In the genomic region with DNA sequence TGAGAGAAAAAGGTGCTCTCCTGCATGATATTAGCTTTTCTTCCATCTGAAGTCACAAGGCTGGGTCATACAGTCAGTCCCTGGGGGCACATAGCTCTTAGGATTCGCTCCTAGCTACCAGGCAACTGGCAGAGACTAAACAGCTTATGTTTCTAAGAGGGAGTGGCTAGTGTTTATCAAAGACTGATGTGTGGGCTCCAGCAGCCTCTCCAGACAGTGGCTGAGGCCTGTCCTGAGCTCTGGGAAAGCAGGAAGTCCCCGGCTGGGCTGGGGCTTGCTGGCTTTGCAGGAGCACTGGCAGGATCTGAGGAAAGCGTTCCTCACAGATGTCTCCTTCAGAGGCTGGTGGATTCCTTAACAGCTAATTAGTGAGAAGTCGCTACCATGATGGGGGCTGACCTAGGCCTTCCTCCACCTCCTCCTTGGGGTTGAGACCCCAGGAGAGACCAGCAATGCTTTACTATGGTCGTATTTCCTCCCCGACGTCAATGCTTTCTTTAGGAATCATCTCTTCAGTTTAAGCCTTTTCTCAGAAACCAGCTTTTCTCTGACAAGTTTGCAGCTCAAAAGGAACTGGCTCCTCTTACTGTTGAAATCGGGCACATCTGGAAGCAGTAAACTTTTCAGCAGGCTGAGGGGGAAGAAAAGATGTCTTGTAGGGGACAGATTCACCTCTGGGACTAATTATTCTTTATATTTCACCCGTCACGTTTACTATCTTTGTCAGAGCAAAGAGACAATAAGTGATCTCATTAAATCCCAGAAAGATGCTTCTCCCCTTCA, we compare ENCODE assay signal across 8 cellular contexts. TPM values are rescaled to one million over a fixed set of nuclear protein-coding genes. Genes with fewer than 3 reads are reported as not detected.
DNase-seq lines count a peak whose midpoint lies in the region; ATAC-seq lines count a peak whose summit lies in the region.

No MANE protein-coding gene starts in this region.

- H3K27me3 Mint-ChIP-seq in activated T-helper 17 cell treated with anti-CD3 and anti-CD28 coated beads, Interleukin-2, amount 50 U/mL, for 72 hours = peaks cover 41% of the 10 kb centered on the region
- H3K27me3 Mint-ChIP-seq in activated CD4-positive, alpha-beta T cell treated with anti-CD3 and anti-CD28 coated beads for 36 hours = peaks cover 49% of the 10 kb centered on the region

- no peaks in the 10 kb centered on the region for H3K36me3 Mint-ChIP-seq in activated T-helper 17 cell treated with anti-CD3 and anti-CD28 coated beads, Interleukin-2, amount 50 U/mL, for 72 hours (ENCODE audit: low read depth)
- H3K36me3 Mint-ChIP-seq in activated CD4-positive, alpha-beta T cell treated with anti-CD3 and anti-CD28 coated beads for 36 hours (ENCODE audit: low read depth) = no peaks in the 10 kb centered on the region

- H3K4me3 Mint-ChIP-seq in activated T-helper 17 cell treated with anti-CD3 and anti-CD28 coated beads, Interleukin-2, amount 50 U/mL, for 72 hours = no peak overlapping the region
- H3K4me3 Mint-ChIP-seq in activated CD4-positive, alpha-beta T cell treated with anti-CD3 and anti-CD28 coated beads for 36 hours = no peak overlapping the region

- no peaks in the 10 kb centered on the region for H3K4me1 Mint-ChIP-seq in activated T-helper 17 cell treated with anti-CD3 and anti-CD28 coated beads, Interleukin-2, amount 50 U/mL, for 72 hours
- peaks cover 5% of the 10 kb centered on the region for H3K4me1 Mint-ChIP-seq in activated CD4-positive, alpha-beta T cell treated with anti-CD3 and anti-CD28 coated beads for 36 hours

- H3K9me3 ChIP-seq in SJSA1 (replicated peaks) = no peaks in the 10 kb centered on the region

- intact Hi-C loops in Right ventricle myocardium superior (cut with DNase I) (no loop called here), sciatic nerve (cut with DNase I) (no loop called here)
- intact Hi-C loops in activated CD4-positive, alpha-beta T cell treated with anti-CD3 and anti-CD28 coated beads for 36 hours (cut with DNase I, micrococcal nuclease) = no loop called here

- peak; percentile 60 for ATAC-seq in Right ventricle myocardium superior (ENCODE audit: poor library complexity)
- ATAC-seq in sciatic nerve = peak; percentile 27
- ATAC-seq in activated T-helper 17 cell treated with anti-CD3 and anti-CD28 coated beads, Interleukin-2, amount 50 U/mL, for 72 hours (replicated peaks) = no peak
- no peak for ATAC-seq in GM21360 (IDR thresholded peaks at IDR 0.05; ENCODE audit: unreplicated experiment)
- ATAC-seq in activated CD4-positive, alpha-beta T cell treated with anti-CD3 and anti-CD28 coated beads for 36 hours = no peak

- no peak overlapping the region for H3K27ac Mint-ChIP-seq in activated T-helper 17 cell treated with anti-CD3 and anti-CD28 coated beads, Interleukin-2, amount 50 U/mL, for 72 hours
- H3K27ac Mint-ChIP-seq in activated CD4-positive, alpha-beta T cell treated with anti-CD3 and anti-CD28 coated beads for 36 hours = no peak overlapping the region

- peaks cover 27% of the 10 kb centered on the region for H3K4me1 ChIP-seq in SJSA1 (replicated peaks)

- H3K36me3 ChIP-seq in SJSA1 = no peaks in the 10 kb centered on the region

- no peaks in the 10 kb centered on the region for H3K9me3 Mint-ChIP-seq in activated T-helper 17 cell treated with anti-CD3 and anti-CD28 coated beads, Interleukin-2, amount 50 U/mL, for 72 hours
- no peaks in the 10 kb centered on the region for H3K9me3 Mint-ChIP-seq in activated CD4-positive, alpha-beta T cell treated with anti-CD3 and anti-CD28 coated beads for 36 hours (ENCODE audit: low read depth)

- 0 out of 2 replicates have a peak, but pooled peaks cover 10% of the 10 kb centered on the region for H3K27me3 ChIP-seq in SJSA1 (replicated peaks)

- DNase-seq in GOT3 (lab: John Stamatoyannopoulos, UW) (peak; percentile 18), SJSA1 (ENCODE audit: low read depth in 1 of 2, low spot score in 2 of 2) (peak; percentile 48 to 60), Right ventricle myocardium superior (peak; percentile 79), sciatic nerve (ENCODE audit: low spot score) (no peak)
- no peak for DNase-seq in activated T-cell treated with anti-CD3 and anti-CD28 coated beads, Interleukin-2, amount 50 U/mL, for 1 hour
- no peak for DNase-seq in activated CD4-positive, alpha-beta T cell treated with anti-CD3 and anti-CD28 coated beads for 36 hours

- no peak overlapping the region for H3K27ac ChIP-seq in SJSA1

- CTCF ChIA-PET in activated CD4-positive, alpha-beta T cell treated with anti-CD3 and anti-CD28 coated beads for 36 hours (lab: Charles Lee) = no interaction called here

- POLR2A ChIA-PET in activated CD4-positive, alpha-beta T cell treated with anti-CD3 and anti-CD28 coated beads for 36 hours (lab: Charles Lee) = no interaction called here

- no peak overlapping the region for H3K4me3 ChIP-seq in SJSA1

RNA-seq across cellular contexts. Expression of gene HHAT, which starts 33.5 kb away (rescaled TPM):
- total RNA-seq in SJSA1 (2014; rRNA removed; shearing (Covaris generic)) = 2.9 and 10.0 TPM in 2 replicates
- 1.5 TPM for total RNA-seq in Right ventricle myocardium superior
- 7.7 TPM for total RNA-seq in sciatic nerve
- total RNA-seq in activated T-helper 17 cell treated with anti-CD3 and anti-CD28 coated beads, Interleukin-2, amount 50 U/mL, for 72 hours = 1 to 10 TPM in 1 of 2 donors, under 1 TPM in 1; 0.58 to 1.3 TPM
- total RNA-seq in activated CD4-positive, alpha-beta T cell treated with anti-CD3 and anti-CD28 coated beads for 36 hours = under 1 TPM; 0.82 to 0.84 TPM

Comparison
In these comparisons a context has a peak if more than half of its experiments do, and no peak if none do; other contexts are left out.
1. DNase-seq: peak in GOT3 (single experiment), SJSA1 (2 of 2) and Right ventricle myocardium superior (single experiment); none in sciatic nerve (single experiment), activated T-cell treated with anti-CD3 and anti-CD28 coated beads, Interleukin-2, amount 50 U/mL, for 1 hour (single experiment) and activated CD4-positive, alpha-beta T cell treated with anti-CD3 and anti-CD28 coated beads for 36 hours (single experiment).
2. ATAC-seq: peak in Right ventricle myocardium superior (single experiment) and sciatic nerve (single experiment); none in activated T-helper 17 cell treated with anti-CD3 and anti-CD28 coated beads, Interleukin-2, amount 50 U/mL, for 72 hours (single experiment), GM21360 (single experiment) and activated CD4-positive, alpha-beta T cell treated with anti-CD3 and anti-CD28 coated beads for 36 hours (single experiment).